ENCODE assay signal across 8 cellular contexts in genomic region chr2:157444643-157445040, GRCh38. TPM values are rescaled to one million over a fixed set of nuclear protein-coding genes. Genes with fewer than 3 reads are reported as not detected.
DNase-seq lines count a peak whose midpoint lies in the region; ATAC-seq and TF ChIP-seq lines count a peak whose summit lies in the region.

No MANE protein-coding gene starts in this region.

- no peaks in the 10 kb centered on the region for H3K9me3 Mint-ChIP-seq in natural killer cell treated with Interleukin-12 subunit alpha and Interleukin-12 subunit beta and Interleukin-15 and Interleukin-18, amount 100 ng/mL, for 72 hours
- H3K9me3 Mint-ChIP-seq in HFFc6, result no peaks in the 10 kb centered on the region

- ATAC-seq in GM18502 (IDR thresholded peaks at IDR 0.05; ENCODE audit: poor library complexity, unreplicated experiment) (peak; percentile 25), GM21515 (IDR thresholded peaks at IDR 0.05; ENCODE audit: unreplicated experiment) (peak; percentile 18)
- peak; percentile 22 to 32 for ATAC-seq in natural killer cell treated with Interleukin-12 subunit alpha and Interleukin-12 subunit beta and Interleukin-15 and Interleukin-18, amount 100 ng/mL, for 72 hours

- no peaks in the 10 kb centered on the region for H3K27me3 Mint-ChIP-seq in natural killer cell treated with Interleukin-12 subunit alpha and Interleukin-12 subunit beta and Interleukin-15 and Interleukin-18, amount 100 ng/mL, for 72 hours
- no peaks in the 10 kb centered on the region for H3K27me3 Mint-ChIP-seq in HFFc6 (ENCODE audit: insufficient read depth)

- H3K4me1 Mint-ChIP-seq in natural killer cell treated with Interleukin-12 subunit alpha and Interleukin-12 subunit beta and Interleukin-15 and Interleukin-18, amount 100 ng/mL, for 72 hours (ENCODE audit: low read depth in 2 of 2), result peaks cover 42 to 71% of the 10 kb centered on the region in 2 donors
- no peaks in the 10 kb centered on the region for H3K4me1 Mint-ChIP-seq in HFFc6 (ENCODE audit: low read depth)

- peaks cover 42% of the 10 kb centered on the region for H3K36me3 Mint-ChIP-seq in natural killer cell treated with Interleukin-12 subunit alpha and Interleukin-12 subunit beta and Interleukin-15 and Interleukin-18, amount 100 ng/mL, for 72 hours
- H3K36me3 Mint-ChIP-seq in HFFc6 (ENCODE audit: low read depth), result no peaks in the 10 kb centered on the region

- TF ChIP-seq POLR2A in Raji (IDR thresholded peaks at IDR 0.05; ENCODE audit: insufficient read depth, low read depth, low read length), result peak; percentile 46; the same call in 1 of the 2 replicates

- TF ChIP-seq CTCF in HFFc6 (IDR thresholded peaks at IDR 0.05), result no peak

- peak overlapping the region; percentile 99 for H3K27ac Mint-ChIP-seq in natural killer cell treated with Interleukin-12 subunit alpha and Interleukin-12 subunit beta and Interleukin-15 and Interleukin-18, amount 100 ng/mL, for 72 hours
- no peak overlapping the region for H3K27ac Mint-ChIP-seq in HFFc6

- H3K4me3 Mint-ChIP-seq in natural killer cell treated with Interleukin-12 subunit alpha and Interleukin-12 subunit beta and Interleukin-15 and Interleukin-18, amount 100 ng/mL, for 72 hours, result peak overlapping the region; percentile 99
- H3K4me3 Mint-ChIP-seq in HFFc6, result no peak overlapping the region

- DNase-seq in natural killer cell treated with Interleukin-12 subunit alpha and Interleukin-12 subunit beta and Interleukin-15 and Interleukin-18, amount 100 ng/mL, for 72 hours (ENCODE audit: low spot score), result no peak
- DNase-seq in HFFc6 (no peak), HPDE6-E6E7 (ENCODE audit: extremely low spot score) (no peak), LoVo (ENCODE audit: low spot score) (no peak), HUDEP-2 (lab: John Stamatoyannopoulos, UW; ENCODE audit: unreplicated experiment in 76 of 76) (no peak)

RNA-seq across cellular contexts. Expression of gene CYTIP, which starts 0.8 kb away (rescaled TPM):
- 1,000 to 10,000 TPM in 1 of 2 donors, 100 to 1,000 TPM in 1; 755 to 1,319 TPM for total RNA-seq in natural killer cell treated with Interleukin-12 subunit alpha and Interleukin-12 subunit beta and Interleukin-15 and Interleukin-18, amount 100 ng/mL, for 72 hours
- not detected for total RNA-seq in HFFc6 (2021; fragmentation: NEBNext Ultra II Directional; extraction: Animal tissue kit (Norgen Biotek cat#: 25700))

Comparison
In these comparisons a context has a peak if more than half of its experiments do, and no peak if none do; other contexts are left out.
1. RNA of gene CYTIP, which starts 0.8 kb away (total RNA-seq): 755 to 1,319 TPM in natural killer cell treated with Interleukin-12 subunit alpha and Interleukin-12 subunit beta and Interleukin-15 and Interleukin-18, amount 100 ng/mL, for 72 hours; not detected in HFFc6; every median in the first group is over 100 times any median in the second.
2. Peak in every context shown above with its lines, with median percentiles within 50 percentile points of each other: ATAC-seq.